Comparison of ENCODE assay signal across 32 cellular contexts in genomic region chr6:160818934-160819333, GRCh38.
"Had no signal": no experiment of that assay in that cellular context is flagged by ENCODE, and none has a peak within 500 bp of the region (broad histone marks: within the 10 kb centered on the region; RNA-seq: fewer than 3 reads in every experiment).

No MANE protein-coding gene starts in this region.

- FAIRE-seq: astrocyte, bronchial epithelial cell had no signal

- H3K9me3 ChIP-seq: adrenal gland, body of pancreas had no signal

- H3K4me3 ChIP-seq: adrenal gland, ascending aorta, body of pancreas, cardiac muscle cell had no signal

- DNase-seq: activated effector memory CD4-positive, alpha-beta T cell treated with anti-CD3 and anti-CD28 coated beads, Interleukin-2, amount 50 U/mL, for 16 hours; activated effector memory CD4-positive, alpha-beta T cell treated with Interleukin-2 at 50 U/mL for 16 hours; activated gamma-delta T cell; activated gamma-delta T cell treated with Interleukin-2 at 50 U/mL for 16 hours; activated naive CD4-positive, alpha-beta T cell; activated naive CD4-positive, alpha-beta T cell treated with anti-CD3 and anti-CD28 coated beads for 36 hours; activated naive CD4-positive, alpha-beta T cell treated with anti-CD3 and anti-CD28 coated beads, Interleukin-2, amount 10 ng/mL, durations not matched to agents 7 days and 5 days; activated naive CD4-positive, alpha-beta T cell treated with anti-CD3 and anti-CD28 coated beads, Interleukin-2, amount 50 U/mL, for 16 hours; activated naive CD4-positive, alpha-beta T cell treated with Interleukin-2 at 50 U/mL for 16 hours; activated naive CD8-positive, alpha-beta T cell treated with anti-CD3 and anti-CD28 coated beads for 36 hours; activated naive CD8-positive, alpha-beta T cell treated with anti-CD3 and anti-CD28 coated beads, Interleukin-2, amount 10 ng/mL, durations not matched to agents 7 days and 5 days; activated naive CD8-positive, alpha-beta T cell treated with anti-CD3 and anti-CD28 coated beads, Interleukin-2, amount 50 U/mL, for 24 hours; activated T-cell treated with anti-CD3 and anti-CD28 coated beads, Interleukin-2, amount 50 U/mL, for 24 hours; activated T-cell treated with anti-CD3 and anti-CD28 coated beads, Interleukin-2, amount 50 U/mL, for 4 hours; activated T-cell treated with anti-CD3 and anti-CD28 coated beads, Interleukin-2, amount 50 U/mL, for 48 hours; activated T-cell treated with anti-CD3 and anti-CD28 coated beads, Interleukin-2, amount 50 U/mL, for 72 hours; adrenal gland; amniotic stem cell; amygdala; anterior cingulate cortex; aorta; body of pancreas; brain microvascular endothelial cell; caudate nucleus; central memory CD4-positive, alpha-beta T cell; cerebellar nuclear complex had no signal

- ATAC-seq: activated naive CD4-positive, alpha-beta T cell treated with anti-CD3 and anti-CD28 coated beads, Interleukin-2, amount 50 U/mL, for 72 hours; activated naive CD8-positive, alpha-beta T cell treated with anti-CD3 and anti-CD28 coated beads, Interleukin-2, amount 50 U/mL, for 24 hours; activated T-cell treated with anti-CD3 and anti-CD28 coated beads, Interleukin-2, amount 50 U/mL, for 4 hours; activated T-cell treated with anti-CD3 and anti-CD28 coated beads, Interleukin-2, amount 50 U/mL, for 72 hours; activated T-helper 17 cell treated with anti-CD3 and anti-CD28 coated beads, Interleukin-2, amount 50 U/mL, for 72 hours; body of pancreas had no signal

- H3K27me3 ChIP-seq: adrenal gland, ascending aorta, body of pancreas, brain microvascular endothelial cell, cardiac muscle cell had no signal

- H3K36me3 ChIP-seq: adrenal gland, ascending aorta, brain microvascular endothelial cell, cardiac muscle cell had no signal

- H3K27ac ChIP-seq: adrenal gland, ascending aorta, body of pancreas, brain microvascular endothelial cell, cardiac muscle cell had no signal

- H3K4me1 ChIP-seq: adrenal gland, ascending aorta, body of pancreas had no signal
